ENCODE assay signal across 14 cellular contexts in genomic region chr5:40694433-40694832, GRCh38.
"Had no signal": no experiment of that assay in that cellular context is flagged by ENCODE, and none has a peak within 500 bp of the region (broad histone marks: within the 10 kb centered on the region; RNA-seq: fewer than 3 reads in every experiment).

No MANE protein-coding gene starts in this region.

- H3K27ac Mint-ChIP-seq: neural progenitor cell, type B pancreatic cell had no signal

- H3K4me3 Mint-ChIP-seq: effector memory CD8-positive, alpha-beta T cell; naive thymus-derived CD8-positive, alpha-beta T cell; neural progenitor cell; type B pancreatic cell had no signal

- H3K4me1 Mint-ChIP-seq: neural progenitor cell had no signal

- H3K4me3 ChIP-seq: neural progenitor cell, ovary, smooth muscle cell, suprapubic skin, thyroid gland had no signal

- H3K36me3 Mint-ChIP-seq: neural progenitor cell had no signal

- H3K9me3 Mint-ChIP-seq: effector memory CD8-positive, alpha-beta T cell; neural progenitor cell; type B pancreatic cell had no signal

- H3K27ac ChIP-seq: foreskin keratinocyte, neural progenitor cell, ovary, suprapubic skin, thyroid gland had no signal

- DNase-seq: effector memory CD8-positive, alpha-beta T cell; mesendoderm; naive thymus-derived CD8-positive, alpha-beta T cell; nucleus accumbens; ovary; right cardiac atrium; stimulated activated CD4-positive, alpha-beta T cell treated with anti-CD3 and anti-CD28 coated beads, Interleukin-2, amount 100 ng/mL, for 48 hours; stimulated activated naive CD8-positive, alpha-beta T cell treated with anti-CD3 and anti-CD28 coated beads, Interleukin-15, Interleukin-2, amounts not matched to agents 100 U/mL and 50 U/mL, for 24 hours; thyroid gland had no signal

- H3K9me3 ChIP-seq: ovary, suprapubic skin, thyroid gland had no signal

- H3K36me3 ChIP-seq: neural progenitor cell, ovary, thyroid gland had no signal

- H3K27me3 Mint-ChIP-seq: effector memory CD8-positive, alpha-beta T cell; naive thymus-derived CD8-positive, alpha-beta T cell; type B pancreatic cell had no signal

- ATAC-seq: effector memory CD8-positive, alpha-beta T cell; foreskin keratinocyte; naive thymus-derived CD8-positive, alpha-beta T cell; right cardiac atrium; stimulated activated naive CD8-positive, alpha-beta T cell treated with anti-CD3 and anti-CD28 coated beads, Interleukin-15, Interleukin-2, amounts not matched to agents 100 U/mL and 50 U/mL, for 24 hours had no signal

- H3K27me3 ChIP-seq: foreskin keratinocyte, neural progenitor cell, ovary, suprapubic skin, thyroid gland had no signal

- H3K4me1 ChIP-seq: neural progenitor cell, thyroid gland had no signal
